18 cellular contexts compared by ENCODE assay signal in the genomic region with DNA sequence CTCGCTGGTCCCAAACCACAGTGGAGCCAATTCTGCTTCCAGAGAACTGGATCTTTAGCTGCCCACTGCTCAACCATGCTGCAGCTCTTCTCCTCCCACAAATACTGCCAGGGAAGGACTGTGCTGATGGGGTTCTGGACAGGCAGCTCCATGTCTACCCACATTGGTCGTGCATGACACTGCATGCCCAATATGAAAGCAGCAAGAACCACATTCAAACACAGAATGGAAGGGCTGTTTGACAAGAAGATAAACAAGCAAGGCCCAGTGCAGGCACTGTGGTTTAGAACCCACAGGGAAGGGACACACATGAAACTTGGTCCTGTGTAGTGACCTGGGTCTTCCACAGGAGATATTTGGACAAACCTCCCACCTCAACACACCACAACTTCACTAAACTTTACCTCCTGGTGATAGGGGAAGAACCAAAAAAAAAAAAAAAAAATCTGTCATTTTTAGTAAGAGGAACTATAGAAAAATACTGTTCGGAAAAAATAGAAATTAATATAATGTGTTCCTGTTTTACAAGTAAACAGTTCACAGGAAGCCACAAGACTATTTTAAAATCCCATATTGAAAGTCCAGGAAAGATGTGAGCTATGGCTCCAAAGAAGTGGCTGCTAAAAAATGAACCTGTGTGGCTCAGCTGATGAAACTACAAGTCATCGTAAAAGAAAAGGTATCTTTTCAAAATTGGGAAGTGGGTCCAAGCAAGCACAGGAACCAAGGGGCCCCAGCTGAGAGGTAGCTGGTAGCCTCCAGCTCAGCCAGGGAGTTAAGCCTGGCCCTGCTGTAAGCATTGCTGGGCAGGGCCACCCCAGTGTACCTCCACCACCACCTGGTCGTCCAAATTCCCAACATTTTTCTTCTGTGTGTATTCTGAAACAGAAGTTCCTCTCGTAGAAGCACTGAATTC.
DNase-seq lines count a peak whose midpoint lies in the region; ATAC-seq and TF ChIP-seq lines count a peak whose summit lies in the region.
"Had no signal": no experiment of that assay in that cellular context is flagged by ENCODE, and none has a peak within 500 bp of the region (broad histone marks: within the 10 kb centered on the region; RNA-seq: fewer than 3 reads in every experiment).

No MANE protein-coding gene starts in this region.

- no peak overlapping the region for H3K4me3 Mint-ChIP-seq in activated CD4-positive, alpha-beta T cell treated with anti-CD3 and anti-CD28 coated beads, Interleukin-2, amount 10 ng/mL, durations not matched to agents 24 days and 14 days

- peaks cover 0 to 8% of the 10 kb centered on the region in 2 donors for H3K9me3 ChIP-seq in lung (ENCODE audit: control insufficient read depth in 2 of 2, insufficient read depth in 1 of 2, low read length in 1 of 2)

- no peak for ATAC-seq in left ventricle myocardium superior
- ATAC-seq in lung (ENCODE audit: insufficient read depth, low FRiP score): no peak

- H3K36me3 ChIP-seq in lung (ENCODE audit: control insufficient read depth in 2 of 2, insufficient read depth in 2 of 2, low read length in 2 of 2): no peaks in the 10 kb centered on the region

- H3K4me1 Mint-ChIP-seq in activated CD4-positive, alpha-beta T cell treated with anti-CD3 and anti-CD28 coated beads, Interleukin-2, amount 10 ng/mL, durations not matched to agents 24 days and 14 days: no peaks in the 10 kb centered on the region

- no peaks in the 10 kb centered on the region for H3K4me1 ChIP-seq in lung (ENCODE audit: control insufficient read depth in 2 of 2, insufficient read depth in 2 of 2, low read length in 2 of 2)

- no peak overlapping the region for H3K27ac Mint-ChIP-seq in activated CD4-positive, alpha-beta T cell treated with anti-CD3 and anti-CD28 coated beads, Interleukin-2, amount 10 ng/mL, durations not matched to agents 24 days and 14 days

- TF ChIP-seq CTCF in lung (IDR thresholded peaks at IDR 0.05; ENCODE audit: control extremely low read depth, extremely low read depth): no peak
- TF ChIP-seq CTCF in GM10266 (IDR thresholded peaks at IDR 0.05; ENCODE audit: control insufficient read depth, insufficient read depth, low read depth, missing control alignments): no peak

- H3K27me3 Mint-ChIP-seq in activated CD4-positive, alpha-beta T cell treated with anti-CD3 and anti-CD28 coated beads, Interleukin-2, amount 10 ng/mL, durations not matched to agents 24 days and 14 days: peaks cover 9% of the 10 kb centered on the region

- H3K9me3 Mint-ChIP-seq in activated CD4-positive, alpha-beta T cell treated with anti-CD3 and anti-CD28 coated beads, Interleukin-2, amount 10 ng/mL, durations not matched to agents 24 days and 14 days: no peaks in the 10 kb centered on the region

- peak overlapping the region; percentile 7 for H3K4me3 ChIP-seq in lung

- 37 to 56% methylated on average over 6 of the region's 6 CpGs for WGBS in lung, 2 donors

- H3K27ac ChIP-seq in lung (ENCODE audit: low read depth in 1 of 2, low read length in 1 of 2): no peak overlapping the region
- H3K27ac ChIP-seq: KMS-11 had no signal

- intact Hi-C loops in cardiac septum (cut with DNase I): no loop called here
- intact Hi-C loops in left ventricle myocardium superior (cut with micrococcal nuclease): no loop called here
- intact Hi-C loops in activated CD4-positive, alpha-beta T cell treated with anti-CD3 and anti-CD28 coated beads, Interleukin-2, amount 10 ng/mL, durations not matched to agents 24 days and 14 days (cut with micrococcal nuclease): no loop called here

- H3K36me3 Mint-ChIP-seq in activated CD4-positive, alpha-beta T cell treated with anti-CD3 and anti-CD28 coated beads, Interleukin-2, amount 10 ng/mL, durations not matched to agents 24 days and 14 days (ENCODE audit: low read depth): no peaks in the 10 kb centered on the region

- DNase-seq in cardiac septum (ENCODE audit: low spot score) (peak; percentile 39), left ventricle myocardium superior (no peak), NOMO-1 treated with dmso at 0.1 percent for 144 hours (lab: John Stamatoyannopoulos, UW; ENCODE audit: unreplicated experiment) (peak; percentile 52), lung (ENCODE audit: low spot score) (no peak), mucosa of gallbladder (ENCODE audit: low spot score) (no peak), GM10266 (ENCODE audit: extremely low spot score) (no peak)
- no peak for DNase-seq in activated CD4-positive, alpha-beta T cell treated with anti-CD3 and anti-CD28 coated beads, Interleukin-2, amount 10 ng/mL, durations not matched to agents 24 days and 14 days
- no peak for DNase-seq in stimulated activated CD4-positive, alpha-beta T cell treated with anti-CD3 and anti-CD28 coated beads, Interleukin-2, amount 100 ng/mL, for 24 hours
- DNase-seq: C1 segment of cervical spinal cord, DND-41, GDM1, GOT3, NCI-H1105 treated with DMSO at 0.1 percent for 48 hours, NCI-H187 treated with DMSO at 0.1 percent for 48 hours, NCI-H345, NCI-H526 treated with DMSO at 0.1 percent for 48 hours, Right ventricle myocardium superior had no signal

- no peaks in the 10 kb centered on the region for H3K27me3 ChIP-seq in lung (ENCODE audit: control insufficient read depth, insufficient read depth)

Comparison
In these comparisons a context has a peak if more than half of its experiments do, and no peak if none do; other contexts are left out.
1. DNase-seq: peak in cardiac septum (single experiment) and NOMO-1 treated with dmso at 0.1 percent for 144 hours (single experiment); none in left ventricle myocardium superior (single experiment), lung (single experiment), activated CD4-positive, alpha-beta T cell treated with anti-CD3 and anti-CD28 coated beads, Interleukin-2, amount 10 ng/mL, durations not matched to agents 24 days and 14 days (single experiment), stimulated activated CD4-positive, alpha-beta T cell treated with anti-CD3 and anti-CD28 coated beads, Interleukin-2, amount 100 ng/mL, for 24 hours (0 of 2), mucosa of gallbladder (single experiment) and GM10266 (single experiment).